In genomic region chr22:50244420-50245213, GRCh38 we compare ENCODE assay signal across 8 cellular contexts. TPM values are rescaled to one million over a fixed set of nuclear protein-coding genes. Genes with fewer than 3 reads are reported as not detected.
DNase-seq lines count a peak whose midpoint lies in the region; ATAC-seq, FAIRE-seq and TF ChIP-seq lines count a peak whose summit lies in the region.

TSS of gene TUBGCP6 (minus strand) at chr22:50245023. CDS start at chr22:50244459, 564 bp downstream.

- H3K4me2 ChIP-seq in OCI-LY3 (ENCODE audit: low read length): peak within 1 kb of the TSS; percentile 99

- H3K9me3 ChIP-seq in OCI-LY3 (ENCODE audit: insufficient read depth, low read length) (no peaks in the 10 kb centered on the region), mucosa of descending colon (no peaks in the 10 kb centered on the region)

- H4K20me1 ChIP-seq in OCI-LY3 (ENCODE audit: insufficient read depth, low read length): no peaks in the 10 kb centered on the region

- H3K27ac ChIP-seq in OCI-LY3 (ENCODE audit: low read length): peak within 1 kb of the TSS; percentile 66

- DNase-seq in COLO668 (lab: John Stamatoyannopoulos, UW; ENCODE audit: unreplicated experiment) (peak; percentile 96), GM20000 (ENCODE audit: low spot score) (peak; percentile 95), HTR-8/SVneo (ENCODE audit: insufficient read length, low spot score) (peak; percentile 91), activated T-cell treated with anti-CD3 and anti-CD28 coated beads for 1 hour (ENCODE audit: low read depth) (peak; percentile 86), epidermal melanocyte (ENCODE audit: insufficient read length, low spot score) (peak; percentile 96), mucosa of descending colon (peak; percentile 96 to 98 (median 97))
- peak; percentile 84 to 89 for DNase-seq in stimulated activated CD8-positive, alpha-beta memory T cell treated with anti-CD3 and anti-CD28 coated beads, Interleukin-4, amount 100 ng/mL, for 1 hour (ENCODE audit: low read depth in 2 of 2, low spot score in 1 of 2)

- H3K4me3 ChIP-seq in OCI-LY3 (ENCODE audit: low read length): peak within 1 kb of the TSS; percentile 91
- H3K4me3 ChIP-seq in mucosa of descending colon: peak within 1 kb of the TSS; percentile 68

- peak; percentile 90 for ATAC-seq in mucosa of descending colon

- no peaks in the 10 kb centered on the region for H3K27me3 ChIP-seq in OCI-LY3 (ENCODE audit: low read depth, low read length)

- peak within 1 kb of the TSS; percentile 51; the same call in 1 of the 2 replicates for H2AFZ ChIP-seq in OCI-LY3 (ENCODE audit: low read depth, low read length)

- TF ChIP-seq CTCF in GM20000 (IDR thresholded peaks at IDR 0.05; ENCODE audit: extremely low read depth, missing control alignments) (no peak), OCI-LY3 (IDR thresholded peaks at IDR 0.05; ENCODE audit: low read depth, low read length) (no peak), mucosa of descending colon (IDR thresholded peaks at IDR 0.05) (no peak)

- H3K4me1 ChIP-seq in OCI-LY3 (ENCODE audit: low read length): peaks cover 15% of the 10 kb centered on the region
- H3K4me1 ChIP-seq in mucosa of descending colon (ENCODE audit: low read depth): peaks cover 54% of the 10 kb centered on the region

- H3K79me2 ChIP-seq in OCI-LY3 (ENCODE audit: low read length): peaks cover 58% of the 10 kb centered on the region

- FAIRE-seq in HTR-8/SVneo (lab: Jason Lieb, UNC): peak; percentile 86

- H3K36me3 ChIP-seq in OCI-LY3 (replicated peaks; ENCODE audit: low read depth, low read length) (peaks cover 3% of the 10 kb centered on the region), mucosa of descending colon (ENCODE audit: low read depth) (no peaks in the 10 kb centered on the region)

- intact Hi-C loops in mucosa of descending colon (cut with DNase I, micrococcal nuclease): loop anchor here in 1 of 2 donors (10.0 kb wide), 1 partner anchor 250 kb away; no protein-coding TSS in a partner anchor

- peak within 1 kb of the TSS; percentile 82 for H3K9ac ChIP-seq in OCI-LY3 (ENCODE audit: low read length)

RNA-seq across cellular contexts. Expression of gene TUBGCP6, which starts in this region (rescaled TPM):
- 10 to 100 TPM; 34.5 to 41.6 (median 40.5) TPM for total RNA-seq in mucosa of descending colon

Comparison
In these comparisons a context has a peak if more than half of its experiments do, and no peak if none do; other contexts are left out.
1. Peak in every context shown above with its lines: DNase-seq, ATAC-seq, H3K4me3 ChIP-seq and H3K27ac ChIP-seq.